In the genomic region with DNA sequence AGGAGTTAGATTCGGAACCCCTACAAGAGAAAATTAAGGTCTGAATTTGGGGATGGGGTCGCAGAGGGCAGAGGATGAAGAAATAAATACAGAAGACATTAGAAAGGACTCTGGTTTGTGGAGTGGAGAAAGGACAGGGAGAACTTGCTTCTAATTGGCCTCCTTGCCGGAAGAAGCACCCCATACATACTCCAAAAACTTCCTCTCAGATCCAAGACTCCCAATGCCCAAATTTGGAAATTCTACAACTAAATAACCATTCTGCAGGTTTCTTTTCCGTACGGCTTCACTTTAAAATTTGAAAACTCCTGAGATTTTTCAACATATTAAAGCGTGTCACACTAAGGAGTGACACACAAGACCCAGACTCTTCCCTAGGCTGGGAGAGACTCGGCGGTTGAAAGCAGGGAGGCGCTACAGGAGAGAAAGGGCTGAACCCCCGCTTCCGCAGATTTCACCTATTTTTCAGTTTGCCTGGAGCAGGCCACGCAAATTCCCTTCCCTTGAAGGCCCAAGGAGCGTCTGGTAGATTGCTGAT, we compare ENCODE assay signal across 8 cellular contexts. TPM values are rescaled to one million over a fixed set of nuclear protein-coding genes. Genes with fewer than 3 reads are reported as not detected.
A peak's percentile ranks its signal among the peaks of the same experiment; 100 is the strongest.
DNase-seq lines count a peak whose midpoint lies in the region; ATAC-seq, FAIRE-seq and TF ChIP-seq lines count a peak whose summit lies in the region.

No MANE protein-coding gene starts in this region.

- no peaks in the 10 kb centered on the region for H3K9me3 ChIP-seq in A549
- H3K9me3 ChIP-seq in SJSA1 (replicated peaks), result no peaks in the 10 kb centered on the region

- no peaks in the 10 kb centered on the region for H3K9me3 Mint-ChIP-seq in nephron progenitor cell

- H3K4me1 Mint-ChIP-seq in nephron progenitor cell, result peaks cover 55% of the 10 kb centered on the region

- CTCF ChIA-PET in A549 (lab: Yijun Ruan, JAX), result interaction anchor here (0.9 kb wide), 1 partner anchor 63 kb away, joined by 3 read pairs; no protein-coding TSS in a partner anchor

- TF ChIP-seq POLR2A in A549 (IDR thresholded peaks at IDR 0.05; ENCODE audit: low read length), result no peak

- peaks cover 45% of the 10 kb centered on the region for H3K36me3 ChIP-seq in SJSA1

- TF ChIP-seq RAD21 in A549 (conservative IDR thresholded peaks at IDR 0.05 in 1 of 2, IDR thresholded peaks at IDR 0.05 in 1 of 2), result no peak

- in situ Hi-C loops in GM13976 (cut with MboI; ENCODE audit: low sequenced_read_pairs, unreplicated experiment), result no loop called here

- H3K4me2 ChIP-seq in A549, result peak overlapping the region; percentile 64

- TF ChIP-seq CTCF in A549 (IDR thresholded peaks at IDR 0.05), result no peak
- no peak for TF ChIP-seq CTCF in GM13976 (IDR thresholded peaks at IDR 0.05; ENCODE audit: borderline replicate concordance, control extremely low read depth, extremely low read depth, insufficient read depth, missing control alignments)
- TF ChIP-seq CTCF in nephron progenitor cell (IDR thresholded peaks at IDR 0.05), result no peak

- peak overlapping the region; percentile 82 for H3K4me3 ChIP-seq in A549
- peak overlapping the region; percentile 72 for H3K4me3 ChIP-seq in SJSA1

- ATAC-seq in A549 (peak; percentile 73 to 75), GM18502 (IDR thresholded peaks at IDR 0.05; ENCODE audit: poor library complexity, unreplicated experiment) (no peak), GM21447 (IDR thresholded peaks at IDR 0.05; ENCODE audit: unreplicated experiment) (no peak)

- peak overlapping the region; percentile 98 for H3K4me3 Mint-ChIP-seq in nephron progenitor cell

- H3K27me3 Mint-ChIP-seq in nephron progenitor cell (ENCODE audit: low read depth, poor library complexity), result no peaks in the 10 kb centered on the region

- POLR2A ChIA-PET in A549 (lab: Yijun Ruan, JAX), result interaction anchor here (1.2 kb wide), 1 partner anchor 181 kb away, joined by 4 read pairs; the partner anchor contains the start of gene RTN4

- H3K4me1 ChIP-seq in A549, result peaks cover 34% of the 10 kb centered on the region
- H3K4me1 ChIP-seq in SJSA1 (replicated peaks), result peaks cover 17% of the 10 kb centered on the region; the same call in 1 of the 2 replicates

- TF ChIP-seq EP300 in A549 (IDR thresholded peaks at IDR 0.05), result no peak

- DNase-seq in A549 (ENCODE audit: low read depth in 1 of 2, low spot score in 1 of 2), result peak in 1 of 2 experiments; percentile 55
- peak; percentile 32 for DNase-seq in GM13976 (ENCODE audit: low spot score)
- peak in 1 of 2 experiments; percentile 28 for DNase-seq in SJSA1 (ENCODE audit: low read depth in 1 of 2, low spot score in 2 of 2)
- DNase-seq in epithelial cell of prostate (ENCODE audit: low read depth, low spot score), result no peak
- no peak for DNase-seq in nephron progenitor cell
- no peak for DNase-seq in NCI-H1048 (lab: John Stamatoyannopoulos, UW)

- H3K36me3 Mint-ChIP-seq in nephron progenitor cell (ENCODE audit: low read depth), result peaks cover 38% of the 10 kb centered on the region

- no peaks in the 10 kb centered on the region for H3K27me3 ChIP-seq in SJSA1 (replicated peaks)

- WGBS in A549 (ENCODE audit: missing lambda C conversion rate), result 3% methylated on average over 13 of the region's 13 CpGs

- peak overlapping the region; percentile 100 for H3K27ac Mint-ChIP-seq in nephron progenitor cell

- no peak for FAIRE-seq in A549 (lab: Jason Lieb, UNC)

- H3K27ac ChIP-seq in A549 (peak overlapping the region; percentile 85 to 89), SJSA1 (peak overlapping the region; percentile 96), epithelial cell of prostate (peak overlapping the region; percentile 87)

TF ChIP-seq in A549, 52 proteins besides CTCF, POLR2A, EP300 and RAD21:
- TF ChIP-seq FOSB (CRISPR knock-in tag; IDR thresholded peaks at IDR 0.05) (peak; percentile 31; the same call in 1 of the 2 replicates), HOXB5 (CRISPR knock-in tag; IDR thresholded peaks at IDR 0.05) (peak; percentile 66; the same call in 1 of the 2 replicates), PHF8 (IDR thresholded peaks at IDR 0.05; ENCODE audit: borderline replicate concordance, low read depth) (peak; percentile 86; the same call in 1 of the 2 replicates), ZNF302 (CRISPR knock-in tag; IDR thresholded peaks at IDR 0.05) (no peak)

RNA-seq across cellular contexts. Expression of gene CLHC1, which starts 0.5 kb away (rescaled TPM):
- 6.5 and 8.5 TPM in 2 replicates for polyA plus RNA-seq in A549 (2011; rRNA removed)
- 2.1 and 2.2 TPM in 2 replicates for polyA plus RNA-seq in A549 (2012; cell fraction: cytosol; rRNA removed)
- polyA plus RNA-seq in A549 (2012; cell fraction: nucleus; rRNA removed), result 5.2 and 6.5 TPM in 2 replicates
- 3.2 to 5.3 TPM (median 4.0 TPM) in 3 replicates for polyA plus RNA-seq in A549 (2017; fragmentation: RNase III; extraction: RNeasy Plus Mini Kit Qiagen cat#74134 plus additional on column Dnase treatment)
- polyA minus RNA-seq in A549 (2011; rRNA and poly(A)+ RNA removed), result 6.4 and 14.0 TPM in 2 replicates
- total RNA-seq in SJSA1 (2014; rRNA removed; shearing (Covaris generic)), result 6.6 and 15.9 TPM in 2 replicates

RNA-seq across cellular contexts. Expression of gene RPS27A, which starts 0.9 kb away (rescaled TPM):
- polyA plus RNA-seq in A549 (2011; rRNA removed), result 3,746 and 4,103 TPM in 2 replicates
- 1,508 and 1,836 TPM in 2 replicates for polyA plus RNA-seq in A549 (2012; cell fraction: cytosol; rRNA removed)
- polyA plus RNA-seq in A549 (2012; cell fraction: nucleus; rRNA removed), result 339 and 541 TPM in 2 replicates
- 2,882 to 3,129 TPM (median 3,110 TPM) in 3 replicates for polyA plus RNA-seq in A549 (2017; fragmentation: RNase III; extraction: RNeasy Plus Mini Kit Qiagen cat#74134 plus additional on column Dnase treatment)
- 284 and 319 TPM in 2 replicates for polyA minus RNA-seq in A549 (2011; rRNA and poly(A)+ RNA removed)
- 1,776 and 2,070 TPM in 2 replicates for total RNA-seq in SJSA1 (2014; rRNA removed; shearing (Covaris generic))

RNA-seq across cellular contexts. Expression of gene MTIF2, which starts 37.4 kb away (rescaled TPM):
- 55.3 and 91.6 TPM in 2 replicates for polyA plus RNA-seq in A549 (2011; rRNA removed)
- 19.6 and 21.6 TPM in 2 replicates for polyA plus RNA-seq in A549 (2012; cell fraction: cytosol; rRNA removed)
- 18.6 and 20.7 TPM in 2 replicates for polyA plus RNA-seq in A549 (2012; cell fraction: nucleus; rRNA removed)
- polyA plus RNA-seq in A549 (2017; fragmentation: RNase III; extraction: RNeasy Plus Mini Kit Qiagen cat#74134 plus additional on column Dnase treatment), result 47.2 to 54.1 TPM (median 48.7 TPM) in 3 replicates
- 45.4 TPM in 2 replicates for polyA minus RNA-seq in A549 (2011; rRNA and poly(A)+ RNA removed)
- total RNA-seq in SJSA1 (2014; rRNA removed; shearing (Covaris generic)), result 35.0 and 50.5 TPM in 2 replicates

Comparison
In these comparisons a context has a peak if more than half of its experiments do, and no peak if none do; other contexts are left out.
1. ATAC-seq: peak in A549 (2 of 2); none in GM18502 (single experiment) and GM21447 (single experiment).
2. Peak in every context shown above with its lines, with median percentiles within 50 percentile points of each other: H3K27ac ChIP-seq.